23 cellular contexts compared by ENCODE assay signal in the genomic region with DNA sequence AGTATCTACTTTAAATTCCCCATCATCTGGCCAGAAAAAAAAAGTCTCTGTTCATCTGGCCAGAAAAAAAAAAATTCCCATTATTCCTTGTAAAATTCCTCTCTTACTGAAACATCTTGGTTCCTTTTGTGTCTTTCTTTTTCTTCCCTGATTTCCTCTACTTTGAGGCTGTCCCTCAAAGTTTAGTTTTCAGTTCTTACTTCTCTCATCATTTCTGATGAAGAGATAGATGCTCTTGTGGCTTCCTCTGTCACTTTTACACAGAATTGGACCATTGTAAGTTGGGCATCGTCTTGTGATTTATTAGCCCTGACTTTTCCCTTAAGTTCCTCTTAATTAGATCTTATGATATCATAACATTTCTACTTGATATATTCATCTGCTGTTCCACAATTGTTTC. TPM values are rescaled to one million over a fixed set of nuclear protein-coding genes. Genes with fewer than 3 reads are reported as not detected.
DNase-seq lines count a peak whose midpoint lies in the region; ATAC-seq, FAIRE-seq and TF ChIP-seq lines count a peak whose summit lies in the region.
"Had no signal": no experiment of that assay in that cellular context is flagged by ENCODE, and none has a peak within 500 bp of the region (broad histone marks: within the 10 kb centered on the region; RNA-seq: fewer than 3 reads in every experiment).

No MANE protein-coding gene starts in this region.

- POLR2A ChIA-PET in activated CD4-positive, alpha-beta T cell treated with anti-CD3 and anti-CD28 coated beads, Interleukin-2, amount 10 ng/mL, durations not matched to agents 7 days and 5 days (lab: Charles Lee), result no interaction called here

- H3K4me3 Mint-ChIP-seq in activated CD4-positive, alpha-beta T cell treated with anti-CD3 and anti-CD28 coated beads, Interleukin-2, amount 10 ng/mL, durations not matched to agents 7 days and 5 days, result peak overlapping the region; percentile 18
- H3K4me3 Mint-ChIP-seq in natural killer cell, result peak overlapping the region; percentile 56

- peaks cover 52% of the 10 kb centered on the region for H3K36me3 Mint-ChIP-seq in activated CD4-positive, alpha-beta T cell treated with anti-CD3 and anti-CD28 coated beads, Interleukin-2, amount 10 ng/mL, durations not matched to agents 7 days and 5 days (ENCODE audit: low read depth)
- H3K36me3 Mint-ChIP-seq in activated naive CD4-positive, alpha-beta T cell treated with anti-CD3 and anti-CD28 coated beads, Interleukin-2, amount 50 U/mL, for 72 hours, result peaks cover 12 to 30% of the 10 kb centered on the region in 2 donors
- H3K36me3 Mint-ChIP-seq in natural killer cell, result no peaks in the 10 kb centered on the region

- CTCF ChIA-PET in activated CD4-positive, alpha-beta T cell treated with anti-CD3 and anti-CD28 coated beads, Interleukin-2, amount 10 ng/mL, durations not matched to agents 7 days and 5 days (lab: Charles Lee), result no interaction called here

- H3K4me1 Mint-ChIP-seq in activated CD4-positive, alpha-beta T cell treated with anti-CD3 and anti-CD28 coated beads, Interleukin-2, amount 10 ng/mL, durations not matched to agents 7 days and 5 days, result peaks cover 71% of the 10 kb centered on the region
- peaks cover 66 to 80% of the 10 kb centered on the region in 2 donors for H3K4me1 Mint-ChIP-seq in natural killer cell

- no peak for ATAC-seq in activated naive CD4-positive, alpha-beta T cell treated with anti-CD3 and anti-CD28 coated beads, Interleukin-2, amount 50 U/mL, for 72 hours
- ATAC-seq in natural killer cell (no peak), GM18868 (IDR thresholded peaks at IDR 0.05; ENCODE audit: unreplicated experiment) (no peak)

- no peaks in the 10 kb centered on the region for H3K27me3 Mint-ChIP-seq in activated CD4-positive, alpha-beta T cell treated with anti-CD3 and anti-CD28 coated beads, Interleukin-2, amount 10 ng/mL, durations not matched to agents 7 days and 5 days
- no peaks in the 10 kb centered on the region for H3K27me3 Mint-ChIP-seq in natural killer cell (ENCODE audit: low read depth in 2 of 2)

- H3K27ac Mint-ChIP-seq in activated CD4-positive, alpha-beta T cell treated with anti-CD3 and anti-CD28 coated beads, Interleukin-2, amount 10 ng/mL, durations not matched to agents 7 days and 5 days, result peak overlapping the region; percentile 63
- peak overlapping the region; percentile 59 for H3K27ac Mint-ChIP-seq in activated naive CD4-positive, alpha-beta T cell treated with anti-CD3 and anti-CD28 coated beads, Interleukin-2, amount 50 U/mL, for 72 hours
- H3K27ac Mint-ChIP-seq in natural killer cell, result peak overlapping the region; percentile 73 to 89

- H3K9me3 Mint-ChIP-seq in activated CD4-positive, alpha-beta T cell treated with anti-CD3 and anti-CD28 coated beads, Interleukin-2, amount 10 ng/mL, durations not matched to agents 7 days and 5 days, result no peaks in the 10 kb centered on the region
- H3K9me3 Mint-ChIP-seq in activated naive CD4-positive, alpha-beta T cell treated with anti-CD3 and anti-CD28 coated beads, Interleukin-2, amount 50 U/mL, for 72 hours, result no peaks in the 10 kb centered on the region
- H3K9me3 Mint-ChIP-seq in natural killer cell, result no peaks in the 10 kb centered on the region

- no peak for DNase-seq in activated CD4-positive, alpha-beta T cell treated with anti-CD3 and anti-CD28 coated beads, Interleukin-2, amount 10 ng/mL, durations not matched to agents 7 days and 5 days
- no peak for DNase-seq in activated CD4-positive, alpha-beta T cell treated with anti-CD3 and anti-CD28 coated beads for 48 hours
- DNase-seq in GM19239 (ENCODE audit: insufficient read length, low spot score) (no peak), natural killer cell (no peak), hypothalamus (lab: John Stamatoyannopoulos, UW) (no peak)
- no peak for DNase-seq in activated naive CD4-positive, alpha-beta T cell treated with anti-CD3 and anti-CD28 coated beads, Interleukin-2, amount 50 U/mL, for 72 hours (ENCODE audit: low spot score in 2 of 2)
- no peak for DNase-seq in NK-92 treated with Interleukin-12 subunit alpha and Interleukin-12 subunit beta, amount 100 ng/mL, for 24 hours (lab: John Stamatoyannopoulos, UW)
- DNase-seq: aorta; caudate nucleus; DMS53; erythroblast; hippocampal formation; IMR-90; islet precursor cell; MG63; NCI-H1436 treated with DMSO at 0.1 percent for 48 hours; NCI-H2171 treated with DMSO at 0.1 percent for 48 hours; NCI-H526; stimulated activated CD4-positive, alpha-beta T cell treated with anti-CD3 and anti-CD28 coated beads, Interleukin-4, amount 100 ng/mL, for 24 hours; substantia nigra had no signal

- peak; percentile 26 for FAIRE-seq in GM19239 (lab: Jason Lieb, UNC)
- FAIRE-seq: frontal cortex, urothelium cell line had no signal

- intact Hi-C loops in natural killer cell (cut with micrococcal nuclease), result no loop called here

- no peak for TF ChIP-seq CTCF in natural killer cell (IDR thresholded peaks at IDR 0.05)

RNA-seq across cellular contexts. Expression of gene SOAT1, which starts 6.5 kb away (rescaled TPM):
- total RNA-seq in activated CD4-positive, alpha-beta T cell treated with anti-CD3 and anti-CD28 coated beads, Interleukin-2, amount 10 ng/mL, durations not matched to agents 7 days and 5 days, result 10 to 100 TPM; 62.3 to 68.9 TPM
- total RNA-seq in activated naive CD4-positive, alpha-beta T cell treated with anti-CD3 and anti-CD28 coated beads, Interleukin-2, amount 50 U/mL, for 72 hours, result 10 to 100 TPM; 33.2 to 40.7 TPM
- total RNA-seq in natural killer cell, result 10 to 100 TPM; 36.9 to 57.9 (median 51.3) TPM
